In the genomic region with DNA sequence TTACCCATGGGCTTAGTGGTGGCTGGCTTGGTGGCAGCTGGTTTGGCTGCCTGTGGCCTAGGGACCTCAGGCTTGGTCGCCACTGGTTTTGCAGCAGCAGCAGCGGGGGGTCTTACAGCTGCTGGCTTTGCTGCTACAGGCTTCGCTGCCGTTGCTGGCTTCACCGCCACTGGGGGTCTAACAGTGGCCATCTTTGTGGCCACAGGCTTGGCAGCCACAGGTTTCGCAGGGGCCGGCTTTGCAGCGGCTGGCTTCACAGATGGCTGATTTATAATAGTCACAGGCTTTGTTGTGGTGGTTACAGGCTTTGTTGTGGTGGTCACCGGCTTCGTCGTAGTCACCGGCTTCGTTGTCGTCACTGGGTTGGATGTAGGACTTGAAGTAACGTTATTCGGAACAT, we compare ENCODE assay signal across 16 cellular contexts.
DNase-seq lines count a peak whose midpoint lies in the region; ATAC-seq and TF ChIP-seq lines count a peak whose summit lies in the region.
"Had no signal": no experiment of that assay in that cellular context is flagged by ENCODE, and none has a peak within 500 bp of the region (broad histone marks: within the 10 kb centered on the region; RNA-seq: fewer than 3 reads in every experiment).

No MANE protein-coding gene starts in this region.

- TF ChIP-seq CTCF in osteoblast (IDR thresholded peaks at IDR 0.05; ENCODE audit: extremely low read depth, low read depth, low read length): no peak
- no peak for TF ChIP-seq CTCF in uterus (IDR thresholded peaks at IDR 0.05)
- TF ChIP-seq CTCF in thyroid gland (IDR thresholded peaks at IDR 0.05): no peak

- H3K27ac ChIP-seq in osteoblast (ENCODE audit: low read depth, low read length): peak overlapping the region; percentile 57
- peak overlapping the region; percentile 23 to 60 for H3K27ac ChIP-seq in uterus
- no peak overlapping the region for H3K27ac ChIP-seq in thyroid gland
- H3K27ac ChIP-seq: PC-9 had no signal

- peaks cover 80% of the 10 kb centered on the region for H3K79me2 ChIP-seq in osteoblast (ENCODE audit: insufficient read depth, low read length)

- H3K36me3 Mint-ChIP-seq in activated CD8-positive, alpha-beta memory T cell treated with anti-CD3 and anti-CD28 coated beads, Interleukin-2, amount 10 ng/mL, durations not matched to agents 7 days and 5 days: no peaks in the 10 kb centered on the region
- H3K36me3 Mint-ChIP-seq in activated T-cell treated with anti-CD3 and anti-CD28 coated beads, Interleukin-2, amount 50 U/mL, for 4 hours (ENCODE audit: insufficient read depth): peaks cover 9% of the 10 kb centered on the region

- H3K4me3 ChIP-seq in osteoblast (ENCODE audit: insufficient read depth, low read length) (no peak overlapping the region), uterus (no peak overlapping the region), thyroid gland (replicated peaks in 1 of 3) (no peak overlapping the region)
- H3K4me3 ChIP-seq: PC-9 had no signal

- H3K27me3 ChIP-seq in osteoblast (ENCODE audit: insufficient read depth, low read length) (no peaks in the 10 kb centered on the region), uterus (no peaks in the 10 kb centered on the region), thyroid gland (no peaks in the 10 kb centered on the region)

- H3K4me2 ChIP-seq in osteoblast (ENCODE audit: insufficient read depth, low read length): no peak overlapping the region
- H3K4me2 ChIP-seq: PC-9 had no signal

- no peak overlapping the region for H3K27ac Mint-ChIP-seq in activated CD8-positive, alpha-beta memory T cell treated with anti-CD3 and anti-CD28 coated beads, Interleukin-2, amount 10 ng/mL, durations not matched to agents 7 days and 5 days

- no peaks in the 10 kb centered on the region for H4K20me1 ChIP-seq in osteoblast (ENCODE audit: insufficient read depth, low read length)

- H3K9me3 Mint-ChIP-seq in activated CD8-positive, alpha-beta memory T cell treated with anti-CD3 and anti-CD28 coated beads, Interleukin-2, amount 10 ng/mL, durations not matched to agents 7 days and 5 days (ENCODE audit: low read depth): no peaks in the 10 kb centered on the region
- no peaks in the 10 kb centered on the region for H3K9me3 Mint-ChIP-seq in activated T-cell treated with anti-CD3 and anti-CD28 coated beads, Interleukin-2, amount 50 U/mL, for 4 hours

- no peak for ATAC-seq in activated CD8-positive, alpha-beta memory T cell treated with anti-CD3 and anti-CD28 coated beads, Interleukin-2, amount 10 ng/mL, durations not matched to agents 7 days and 5 days
- ATAC-seq in activated T-cell treated with anti-CD3 and anti-CD28 coated beads, Interleukin-2, amount 50 U/mL, for 4 hours: no peak

- H3K4me3 Mint-ChIP-seq in activated CD8-positive, alpha-beta memory T cell treated with anti-CD3 and anti-CD28 coated beads, Interleukin-2, amount 10 ng/mL, durations not matched to agents 7 days and 5 days: no peak overlapping the region
- no peak overlapping the region for H3K4me3 Mint-ChIP-seq in activated T-cell treated with anti-CD3 and anti-CD28 coated beads, Interleukin-2, amount 50 U/mL, for 4 hours

- CTCF ChIA-PET in activated CD8-positive, alpha-beta memory T cell treated with anti-CD3 and anti-CD28 coated beads, Interleukin-2, amount 10 ng/mL, durations not matched to agents 7 days and 5 days (lab: Charles Lee): interaction anchor here (0.6 kb wide), 1 partner anchor 41 kb away, joined by 3 read pairs; no protein-coding TSS in a partner anchor

- H3K27me3 Mint-ChIP-seq in activated CD8-positive, alpha-beta memory T cell treated with anti-CD3 and anti-CD28 coated beads, Interleukin-2, amount 10 ng/mL, durations not matched to agents 7 days and 5 days: no peaks in the 10 kb centered on the region
- no peaks in the 10 kb centered on the region for H3K27me3 Mint-ChIP-seq in activated T-cell treated with anti-CD3 and anti-CD28 coated beads, Interleukin-2, amount 50 U/mL, for 4 hours (ENCODE audit: low read depth)

- H2AFZ ChIP-seq in osteoblast (ENCODE audit: low read length): no peak overlapping the region
- H2AFZ ChIP-seq: PC-9 had no signal

- H3K4me1 ChIP-seq in osteoblast (ENCODE audit: insufficient read depth, low read length) (no peaks in the 10 kb centered on the region), uterus (no peaks in the 10 kb centered on the region), thyroid gland (no peaks in the 10 kb centered on the region)

- TF ChIP-seq POLR2A in uterus (IDR thresholded peaks at IDR 0.05) (no peak), thyroid gland (IDR thresholded peaks at IDR 0.05) (no peak)

- intact Hi-C loops in uterus (cut with DNase I; ENCODE audit: low total_unique reads): no loop called here
- intact Hi-C loops in thyroid gland (cut with DNase I): no loop called here

- peaks cover 97% of the 10 kb centered on the region for H3K36me3 ChIP-seq in osteoblast (ENCODE audit: insufficient read depth, low read length)
- no peaks in the 10 kb centered on the region for H3K36me3 ChIP-seq in uterus
- H3K36me3 ChIP-seq in thyroid gland: no peaks in the 10 kb centered on the region

- 91 to 96% methylated on average over 15 to 16 of the region's 16 CpGs for WGBS in thyroid gland, 2 donors

- H3K4me1 Mint-ChIP-seq in activated CD8-positive, alpha-beta memory T cell treated with anti-CD3 and anti-CD28 coated beads, Interleukin-2, amount 10 ng/mL, durations not matched to agents 7 days and 5 days: no peaks in the 10 kb centered on the region
- H3K4me1 Mint-ChIP-seq in activated T-cell treated with anti-CD3 and anti-CD28 coated beads, Interleukin-2, amount 50 U/mL, for 4 hours (ENCODE audit: low read depth): no peaks in the 10 kb centered on the region

- peak; percentile 33 for DNase-seq in activated CD8-positive, alpha-beta memory T cell treated with anti-CD3 and anti-CD28 coated beads, Interleukin-2, amount 50 U/mL, for 48 hours
- no peak for DNase-seq in activated CD8-positive, alpha-beta memory T cell treated with anti-CD3 and anti-CD28 coated beads, Interleukin-2, amount 10 ng/mL, durations not matched to agents 7 days and 5 days
- peak; percentile 37 for DNase-seq in islet precursor cell
- no peak for DNase-seq in osteoblast (ENCODE audit: insufficient read length, low spot score, missing footprints)
- DNase-seq in uterus: no peak
- DNase-seq in activated T-cell treated with anti-CD3 and anti-CD28 coated beads, Interleukin-2, amount 50 U/mL, for 4 hours: no peak
- no peak for DNase-seq in thyroid gland
- DNase-seq in DMS79 (lab: John Stamatoyannopoulos, UW): no peak
- DNase-seq: 8988T, C1 segment of cervical spinal cord, GDM1, NCI-H1048, NCI-H146, NCI-H2081, NCI-H774, PC-9 had no signal

- no peaks in the 10 kb centered on the region for H3K9me3 ChIP-seq in osteoblast (ENCODE audit: low read depth, low read length)
- H3K9me3 ChIP-seq in uterus: no peaks in the 10 kb centered on the region
- no peaks in the 10 kb centered on the region for H3K9me3 ChIP-seq in thyroid gland

Comparison
In these comparisons a context has a peak if more than half of its experiments do, and no peak if none do; other contexts are left out.
1. DNase-seq: peak in activated CD8-positive, alpha-beta memory T cell treated with anti-CD3 and anti-CD28 coated beads, Interleukin-2, amount 50 U/mL, for 48 hours (single experiment) and islet precursor cell (single experiment); none in activated CD8-positive, alpha-beta memory T cell treated with anti-CD3 and anti-CD28 coated beads, Interleukin-2, amount 10 ng/mL, durations not matched to agents 7 days and 5 days (single experiment), osteoblast (single experiment), uterus (0 of 2), activated T-cell treated with anti-CD3 and anti-CD28 coated beads, Interleukin-2, amount 50 U/mL, for 4 hours (single experiment), thyroid gland (0 of 2) and DMS79 (single experiment).
2. H3K27ac ChIP-seq: peak in osteoblast (single experiment) and uterus (2 of 2); none in thyroid gland (0 of 3).